9 cellular contexts compared by ENCODE assay signal in the genomic region with DNA sequence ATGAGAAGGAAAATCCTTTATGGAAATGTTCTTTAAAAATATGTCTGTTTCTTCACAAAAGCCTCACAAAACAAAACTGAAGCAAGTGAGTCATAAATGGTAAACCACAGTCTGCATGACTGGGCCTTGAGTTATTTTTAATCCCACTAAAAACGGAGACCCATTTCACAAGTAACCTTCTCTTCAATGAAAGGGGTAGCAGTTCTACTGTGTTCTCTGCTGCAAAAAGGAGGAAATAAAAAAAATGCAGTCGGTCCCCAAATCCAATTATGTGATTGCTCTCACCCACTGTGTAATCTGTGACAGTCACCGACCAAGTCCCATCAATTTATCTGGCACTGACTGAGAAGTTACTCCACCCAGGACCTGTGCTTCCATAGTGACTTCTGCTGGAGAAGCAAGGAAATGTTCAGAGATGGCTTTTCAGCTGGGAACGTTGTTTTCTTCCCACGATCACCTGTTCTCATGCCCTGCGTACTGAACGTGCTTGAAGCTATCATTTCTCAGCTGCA.
DNase-seq lines count a peak whose midpoint lies in the region; ATAC-seq, FAIRE-seq and TF ChIP-seq lines count a peak whose summit lies in the region.
"Had no signal": no experiment of that assay in that cellular context is flagged by ENCODE, and none has a peak within 500 bp of the region (broad histone marks: within the 10 kb centered on the region; RNA-seq: fewer than 3 reads in every experiment).

No MANE protein-coding gene starts in this region.

- peak; percentile 71 for ATAC-seq in GM21723 (IDR thresholded peaks at IDR 0.05; ENCODE audit: unreplicated experiment)
- no peak for ATAC-seq in effector memory CD8-positive, alpha-beta T cell (replicated peaks)
- ATAC-seq: Panc1 had no signal

- no peaks in the 10 kb centered on the region for H3K27me3 Mint-ChIP-seq in effector memory CD8-positive, alpha-beta T cell

- H3K36me3 Mint-ChIP-seq in effector memory CD8-positive, alpha-beta T cell (ENCODE audit: insufficient read depth) = no peaks in the 10 kb centered on the region

- DNase-seq in GM12892 (ENCODE audit: insufficient read length) (no peak), LHCN-M2 (ENCODE audit: low read depth) (peak; percentile 13), islet precursor cell (peak; percentile 24), DMS79 (lab: John Stamatoyannopoulos, UW) (no peak), 8988T (no peak), NCI-H1105 (lab: John Stamatoyannopoulos, UW) (no peak)
- no peak for DNase-seq in effector memory CD8-positive, alpha-beta T cell

- peak; percentile 89 for FAIRE-seq in GM12892 (lab: Jason Lieb, UNC)

- no peaks in the 10 kb centered on the region for H3K4me1 Mint-ChIP-seq in effector memory CD8-positive, alpha-beta T cell (ENCODE audit: low read depth in 2 of 2)

- peaks cover 0 to 4% of the 10 kb centered on the region in 2 donors for H3K9me3 Mint-ChIP-seq in effector memory CD8-positive, alpha-beta T cell

- no peak overlapping the region for H3K4me3 Mint-ChIP-seq in effector memory CD8-positive, alpha-beta T cell

- TF ChIP-seq POLR2A in GM12892 (IDR thresholded peaks at IDR 0.05; ENCODE audit: low read depth, low read length) = no peak

- no peak overlapping the region for H3K27ac Mint-ChIP-seq in effector memory CD8-positive, alpha-beta T cell

Comparison
In these comparisons a context has a peak if more than half of its experiments do, and no peak if none do; other contexts are left out.
1. DNase-seq: peak in LHCN-M2 (single experiment) and islet precursor cell (single experiment); none in GM12892 (single experiment), DMS79 (single experiment), 8988T (single experiment), effector memory CD8-positive, alpha-beta T cell (0 of 3) and NCI-H1105 (single experiment).